In the genomic region with DNA sequence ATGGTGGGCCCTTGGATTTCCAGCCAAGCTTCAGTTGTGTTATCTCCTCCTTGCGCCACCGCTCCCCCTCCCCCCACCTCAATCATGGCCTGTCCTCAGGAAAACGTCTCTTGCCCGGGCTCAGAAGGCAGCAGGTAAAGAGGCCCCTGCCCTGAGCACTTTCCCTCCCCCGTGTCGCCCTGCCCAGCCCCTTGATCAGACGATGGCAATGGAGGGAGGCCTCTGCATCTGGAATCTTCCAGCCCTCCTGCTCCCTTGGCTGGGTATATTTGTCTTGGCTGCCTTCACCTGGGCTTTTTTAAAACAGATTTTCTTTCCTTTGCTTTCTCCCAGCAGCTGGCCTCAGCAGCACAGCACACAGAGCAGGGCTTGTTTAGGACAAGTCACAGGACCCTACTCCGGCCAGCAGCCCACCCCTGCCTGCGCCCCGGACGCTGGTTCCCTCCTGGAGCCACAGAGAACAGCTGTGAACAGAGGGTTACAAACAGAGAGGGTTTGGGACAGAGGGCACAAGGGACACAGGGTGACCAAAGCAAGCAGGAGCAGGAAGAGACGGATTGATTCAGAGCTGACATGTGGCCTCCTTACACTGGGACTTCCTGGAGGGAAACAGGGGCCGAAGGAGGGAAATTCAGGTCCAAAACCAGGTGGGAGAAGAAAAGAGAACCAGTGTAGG, we compare ENCODE assay signal across 24 cellular contexts.
DNase-seq lines count a peak whose midpoint lies in the region; ATAC-seq and TF ChIP-seq lines count a peak whose summit lies in the region.
"Had no signal": no experiment of that assay in that cellular context is flagged by ENCODE, and none has a peak within 500 bp of the region (broad histone marks: within the 10 kb centered on the region; RNA-seq: fewer than 3 reads in every experiment).

No MANE protein-coding gene starts in this region.

- H3K27me3 Mint-ChIP-seq in H9 (ENCODE audit: low read depth) (peaks cover 37% of the 10 kb centered on the region), chondrocyte (ENCODE audit: low read depth) (peaks cover 14% of the 10 kb centered on the region)
- peaks cover 0 to 5% of the 10 kb centered on the region in 2 donors for H3K27me3 Mint-ChIP-seq in stimulated activated naive B cell treated with anti-CD40 and anti-IgM and Interleukin-4, amounts not matched to agents 10 μg/mL and 1 μg/mL and 100 μg/mL, for 72 hours

- no peaks in the 10 kb centered on the region for H3K79me2 ChIP-seq in H9 (ENCODE audit: insufficient read depth, low read length)

- no peaks in the 10 kb centered on the region for H4K20me1 ChIP-seq in H9 (ENCODE audit: control insufficient read depth, insufficient read depth, insufficient read length)
- H4K20me1 ChIP-seq: BLaER1 had no signal

- TF ChIP-seq CTCF in H9 (conservative IDR thresholded peaks at IDR 0.05) (no peak), chondrocyte (IDR thresholded peaks at IDR 0.05) (no peak)

- H3K27me3 ChIP-seq in H9 (ENCODE audit: insufficient read depth, low read length) (no peaks in the 10 kb centered on the region; the same call in 1 of the 2 replicates), neuronal stem cell (ENCODE audit: control insufficient read depth in 3 of 3, insufficient read depth in 3 of 3, low read depth in 1 of 3, low read length in 3 of 3) (peaks cover 0 to 26% (median 0%) of the 10 kb centered on the region in 3 experiments)
- H3K27me3 ChIP-seq: BLaER1, SJSA1 had no signal

- no peak overlapping the region for H3T11ph ChIP-seq in H9 (ENCODE audit: low read length)

- no peak overlapping the region for H3K23ac ChIP-seq in H9 (ENCODE audit: insufficient read length, low read depth, low read length)
- peak overlapping the region; percentile 21 for H3K23ac ChIP-seq in neuronal stem cell (ENCODE audit: low read depth, low read length, poor library complexity)

- H2BK15ac ChIP-seq in H9 (ENCODE audit: low read depth, low read length) = no peak overlapping the region
- peak overlapping the region; percentile 6 for H2BK15ac ChIP-seq in neuronal stem cell (ENCODE audit: low read length)

- no peak for DNase-seq in H9
- DNase-seq in chondrocyte (ENCODE audit: low spot score) = no peak
- no peak for DNase-seq in neuronal stem cell (ENCODE audit: low spot score)
- no peak for DNase-seq in stimulated activated naive B cell treated with anti-CD40 and anti-IgM and Interleukin-4, amounts not matched to agents 10 μg/mL and 1 μg/mL and 100 μg/mL, for 72 hours
- DNase-seq in COR-L47 (lab: John Stamatoyannopoulos, UW) = no peak
- no peak for DNase-seq in left ventricle myocardium superior
- DNase-seq in NCI-H2081 treated with DMSO at 0.1 percent for 48 hours (lab: John Stamatoyannopoulos, UW) = no peak
- DNase-seq: CD4-positive, CD25-positive, alpha-beta regulatory T cell; GM23248; Karpas-422; NCI-H1092 treated with DMSO at 0.1 percent for 48 hours; NCI-H1436; NCI-H187 treated with DMSO at 0.1 percent for 48 hours; NCI-H446; NCI-H526; NCI-H82; NK-92 treated with Interleukin-12 subunit alpha and Interleukin-12 subunit beta, amount 100 ng/mL, for 24 hours; PC-9; Right ventricle myocardium superior; RPMI8226 had no signal

- H2AK5ac ChIP-seq in H9 (ENCODE audit: insufficient read length, low read length) = no peak overlapping the region
- H2AK5ac ChIP-seq in neuronal stem cell (ENCODE audit: low read depth, low read length) = peak overlapping the region; percentile 17

- peaks cover 6 to 9% of the 10 kb centered on the region in 2 experiments; a peak in 3 of 4 replicates for H3K4me1 Mint-ChIP-seq in H9
- peaks cover 13% of the 10 kb centered on the region for H3K4me1 Mint-ChIP-seq in chondrocyte (ENCODE audit: low read depth)
- H3K4me1 Mint-ChIP-seq in stimulated activated naive B cell treated with anti-CD40 and anti-IgM and Interleukin-4, amounts not matched to agents 10 μg/mL and 1 μg/mL and 100 μg/mL, for 72 hours = peaks cover 22 to 33% of the 10 kb centered on the region in 2 donors
- H3K4me1 Mint-ChIP-seq: CD4-positive, CD25-positive, alpha-beta regulatory T cell had no signal

- H3K4ac ChIP-seq in H9 (ENCODE audit: low read depth, low read length) (no peak overlapping the region), neuronal stem cell (ENCODE audit: low read length) (no peak overlapping the region)

- no peak overlapping the region for H2BK12ac ChIP-seq in H9 (ENCODE audit: insufficient read length, low read depth, low read length)
- H2BK12ac ChIP-seq in neuronal stem cell (ENCODE audit: low read length) = no peak overlapping the region

- no peaks in the 10 kb centered on the region for H3K36me3 Mint-ChIP-seq in H9 (ENCODE audit: insufficient read depth in 1 of 3, low read depth in 3 of 3)
- H3K36me3 Mint-ChIP-seq in chondrocyte (ENCODE audit: low read depth) = no peaks in the 10 kb centered on the region
- no peaks in the 10 kb centered on the region for H3K36me3 Mint-ChIP-seq in stimulated activated naive B cell treated with anti-CD40 and anti-IgM and Interleukin-4, amounts not matched to agents 10 μg/mL and 1 μg/mL and 100 μg/mL, for 72 hours
- H3K36me3 Mint-ChIP-seq: CD4-positive, CD25-positive, alpha-beta regulatory T cell had no signal

- H2BK5ac ChIP-seq in H9 (ENCODE audit: insufficient read length, low read length) = no peak overlapping the region
- H2BK5ac ChIP-seq in neuronal stem cell (ENCODE audit: low read length) = no peak overlapping the region

- no peaks in the 10 kb centered on the region for H3K36me3 ChIP-seq in neuronal stem cell (replicated peaks in 1 of 2; ENCODE audit: control insufficient read depth in 2 of 2, insufficient read depth in 2 of 2, low read length in 2 of 2)
- H3K36me3 ChIP-seq: BLaER1, SJSA1 had no signal

- H3K14ac ChIP-seq in H9 (ENCODE audit: insufficient read depth, low read length) (peak overlapping the region; percentile 58; the same call in 1 of the 2 replicates), neuronal stem cell (ENCODE audit: low read length) (no peak overlapping the region)

- H4K5ac ChIP-seq in H9 (ENCODE audit: insufficient read length, low read depth, low read length) = no peak overlapping the region

- H3K9me3 ChIP-seq in H9 (ENCODE audit: control insufficient read depth, low read depth, low read length) (no peaks in the 10 kb centered on the region), neuronal stem cell (replicated peaks in 1 of 2; ENCODE audit: control insufficient read depth in 2 of 2, insufficient read depth in 1 of 2, low read depth in 1 of 2, low read length in 2 of 2) (no peaks in the 10 kb centered on the region)
- H3K9me3 ChIP-seq: BLaER1, SJSA1 had no signal

- H3K18ac ChIP-seq in H9 (ENCODE audit: insufficient read length, low read depth, low read length) (no peak overlapping the region), neuronal stem cell (ENCODE audit: low read length) (peak overlapping the region; percentile 77)

- H3K4me1 ChIP-seq in H9 (ENCODE audit: insufficient read depth, low read length) (no peaks in the 10 kb centered on the region), neuronal stem cell (ENCODE audit: control insufficient read depth in 2 of 2, insufficient read depth in 1 of 2, low read depth in 1 of 2, low read length in 2 of 2) (no peaks in the 10 kb centered on the region)
- H3K4me1 ChIP-seq: BLaER1, SJSA1 had no signal

- H3K4me3 Mint-ChIP-seq in H9 (no peak overlapping the region), chondrocyte (ENCODE audit: unreplicated experiment) (no peak overlapping the region)
- H3K4me3 Mint-ChIP-seq in stimulated activated naive B cell treated with anti-CD40 and anti-IgM and Interleukin-4, amounts not matched to agents 10 μg/mL and 1 μg/mL and 100 μg/mL, for 72 hours = no peak overlapping the region
- H3K4me3 Mint-ChIP-seq: CD4-positive, CD25-positive, alpha-beta regulatory T cell had no signal

- ATAC-seq in stimulated activated naive B cell treated with anti-CD40 and anti-IgM and Interleukin-4, amounts not matched to agents 10 μg/mL and 1 μg/mL and 100 μg/mL, for 72 hours (replicated peaks) = no peak
- ATAC-seq in left ventricle myocardium superior (no peak), GM19463 (IDR thresholded peaks at IDR 0.05; ENCODE audit: unreplicated experiment) (no peak)
- ATAC-seq: HCT116 had no signal

- H3K4me2 ChIP-seq in H9 (ENCODE audit: insufficient read depth, insufficient read length, low read length) (no peak overlapping the region), neuronal stem cell (ENCODE audit: insufficient read depth, low read length, poor library complexity, severe bottlenecking) (peak overlapping the region; percentile 29)
- H3K4me2 ChIP-seq: BLaER1, PC-9 had no signal

- H3K79me1 ChIP-seq in H9 (ENCODE audit: insufficient read depth, low read depth, low read length, poor library complexity, severe bottlenecking) = no peaks in the 10 kb centered on the region
- H3K79me1 ChIP-seq in neuronal stem cell (ENCODE audit: low read depth, low read length) = no peaks in the 10 kb centered on the region

- H2AFZ ChIP-seq in H9 (ENCODE audit: low read length) = no peak overlapping the region
- H2AFZ ChIP-seq in neuronal stem cell (ENCODE audit: low read length) = peak overlapping the region; percentile 51
- H2AFZ ChIP-seq: GM23248, PC-9 had no signal

- no peak overlapping the region for H3K4me3 ChIP-seq in neuronal stem cell (ENCODE audit: low read length in 2 of 2)
- H3K4me3 ChIP-seq: BLaER1, GM23248, PC-9, SJSA1 had no signal

- no peak overlapping the region for H3K56ac ChIP-seq in H9 (ENCODE audit: insufficient read length, low read depth, low read length)

- H3K27ac Mint-ChIP-seq in H9 (0 out of 7 replicates have a peak overlapping the region, but pooled peaks of 1 of the 3 experiments have one; percentile 61), chondrocyte (ENCODE audit: unreplicated experiment) (peak overlapping the region; percentile 89)
- peak overlapping the region; percentile 4 for H3K27ac Mint-ChIP-seq in stimulated activated naive B cell treated with anti-CD40 and anti-IgM and Interleukin-4, amounts not matched to agents 10 μg/mL and 1 μg/mL and 100 μg/mL, for 72 hours
- H3K27ac Mint-ChIP-seq: CD4-positive, CD25-positive, alpha-beta regulatory T cell had no signal

- no peak overlapping the region for H4K8ac ChIP-seq in H9 (replicated peaks; ENCODE audit: insufficient read length, low read depth, low read length)
- no peak overlapping the region for H4K8ac ChIP-seq in neuronal stem cell (ENCODE audit: low read depth, low read length)

- H3K23me2 ChIP-seq in H9 (ENCODE audit: insufficient read length, low read depth, low read length, poor library complexity, severe bottlenecking) = no peaks in the 10 kb centered on the region

- no peak overlapping the region for H3K27ac ChIP-seq in H9 (ENCODE audit: insufficient read length, low read depth, low read length)
- H3K27ac ChIP-seq in neuronal stem cell (replicated peaks; ENCODE audit: low read length) = no peak overlapping the region
- H3K27ac ChIP-seq: BLaER1, GM23248, PC-9, SJSA1 had no signal

- no peak overlapping the region for H2BK20ac ChIP-seq in H9 (ENCODE audit: low read depth, low read length, poor library complexity, severe bottlenecking)

- intact Hi-C loops in left ventricle myocardium superior (cut with micrococcal nuclease) = no loop called here

- H3K9me3 Mint-ChIP-seq in H9 = no peaks in the 10 kb centered on the region
- H3K9me3 Mint-ChIP-seq in chondrocyte (ENCODE audit: low read depth) = no peaks in the 10 kb centered on the region
- no peaks in the 10 kb centered on the region for H3K9me3 Mint-ChIP-seq in stimulated activated naive B cell treated with anti-CD40 and anti-IgM and Interleukin-4, amounts not matched to agents 10 μg/mL and 1 μg/mL and 100 μg/mL, for 72 hours
- H3K9me3 Mint-ChIP-seq: CD4-positive, CD25-positive, alpha-beta regulatory T cell had no signal

- H2BK120ac ChIP-seq in H9 (ENCODE audit: low read depth, low read length, poor library complexity, severe bottlenecking) = no peak overlapping the region
- H2BK120ac ChIP-seq in neuronal stem cell (ENCODE audit: low read depth, low read length) = no peak overlapping the region

- WGBS in H9 (ENCODE audit: extremely low coverage, insufficient read length, low lambda C conversion rate) = no CpG with 5 or more reads among the region's 13 CpGs
- no CpG with 5 or more reads among the region's 13 CpGs for WGBS in neuronal stem cell (ENCODE audit: extremely low coverage in 2 of 2, insufficient read length in 2 of 2, insufficient replicate concordance in 1 of 2), 2 donors

- no peak overlapping the region for H3K9ac ChIP-seq in H9 (ENCODE audit: extremely low read depth, insufficient read length, low read length)
- H3K9ac ChIP-seq in neuronal stem cell (ENCODE audit: low read depth, low read length, poor library complexity) = peak overlapping the region; percentile 9
- H3K9ac ChIP-seq: BLaER1, GM23248 had no signal

- H4K91ac ChIP-seq in H9 (ENCODE audit: insufficient read length, low read depth, low read length) = no peak overlapping the region
- H4K91ac ChIP-seq in neuronal stem cell (ENCODE audit: low read depth, low read length, poor library complexity) = no peak overlapping the region
